Comparison of ENCODE assay signal across 27 cellular contexts in the genomic region with DNA sequence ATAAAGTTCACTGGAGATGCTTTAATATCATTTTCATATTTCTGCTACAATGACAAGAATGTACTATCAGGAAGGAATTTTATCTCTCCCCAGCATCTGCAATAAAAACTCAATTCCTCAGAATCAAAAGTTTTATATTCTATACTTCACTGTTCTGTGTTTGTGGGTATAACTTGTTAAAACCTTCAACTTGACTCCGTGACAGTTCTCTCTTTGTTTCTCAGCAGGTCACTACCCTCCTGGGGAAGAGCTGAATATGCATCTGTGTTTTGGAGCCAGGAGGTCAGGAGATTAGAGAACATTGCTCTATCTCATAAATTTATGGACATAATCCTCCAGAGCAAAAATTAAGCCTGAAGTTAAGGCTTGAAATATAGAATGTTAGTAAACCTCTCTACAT.
"Had no signal": no experiment of that assay in that cellular context is flagged by ENCODE, and none has a peak within 500 bp of the region (broad histone marks: within the 10 kb centered on the region; RNA-seq: fewer than 3 reads in every experiment).

No MANE protein-coding gene starts in this region.

- ATAC-seq: natural killer cell; pancreas; right cardiac atrium; sciatic nerve; stimulated activated naive B cell treated with anti-CD40 and anti-IgM and Interleukin-4, amounts not matched to agents 10 μg/mL and 1 μg/mL and 100 μg/mL, for 72 hours; stimulated activated naive CD8-positive, alpha-beta T cell treated with anti-CD3 and anti-CD28 coated beads, Interleukin-15, Interleukin-2, amounts not matched to agents 100 U/mL and 50 U/mL, for 24 hours had no signal

- DNase-seq: islet precursor cell; left ventricle myocardium inferior; mesendoderm; naive B cell; natural killer cell; nephron progenitor cell; pancreas; posterior cingulate gyrus; retina; right cardiac atrium; stimulated activated CD4-positive, alpha-beta T cell treated with anti-CD3 and anti-CD28 coated beads, Interleukin-12 subunit alpha, Interleukin-12 subunit beta, amount 100 ng/mL, for 4 hours; stimulated activated CD4-positive, alpha-beta T cell treated with anti-CD3 and anti-CD28 coated beads, Interleukin-15, amount 100 ng/mL, for 24 hours; stimulated activated CD4-positive, alpha-beta T cell treated with anti-CD3 and anti-CD28 coated beads, Interleukin-2, amount 100 ng/mL, for 24 hours; stimulated activated CD4-positive, alpha-beta T cell treated with anti-CD3 and anti-CD28 coated beads, Interleukin-4, amount 100 ng/mL, for 1 hour; stimulated activated naive B cell treated with anti-CD40 and anti-IgM and Interleukin-4, amounts not matched to agents 10 μg/mL and 1 μg/mL and 100 μg/mL, for 72 hours; stimulated activated naive CD8-positive, alpha-beta T cell treated with anti-CD3 and anti-CD28 coated beads, Interleukin-15, Interleukin-2, amounts not matched to agents 100 U/mL and 50 U/mL, for 24 hours; stomach; tibial artery; trophoblast cell; uterus had no signal

- H3K36me3 Mint-ChIP-seq: mesothelial cell of epicardium; naive B cell; natural killer cell; stimulated activated naive B cell treated with anti-CD40 and anti-IgM and Interleukin-4, amounts not matched to agents 10 μg/mL and 1 μg/mL and 100 μg/mL, for 72 hours had no signal

- H3K27me3 Mint-ChIP-seq: stimulated activated naive B cell treated with anti-CD40 and anti-IgM and Interleukin-4, amounts not matched to agents 10 μg/mL and 1 μg/mL and 100 μg/mL, for 72 hours had no signal

- H3K4me3 Mint-ChIP-seq: mesothelial cell of epicardium; naive B cell; natural killer cell; nephron progenitor cell; stimulated activated naive B cell treated with anti-CD40 and anti-IgM and Interleukin-4, amounts not matched to agents 10 μg/mL and 1 μg/mL and 100 μg/mL, for 72 hours had no signal

- H3K4me1 Mint-ChIP-seq: naive B cell; natural killer cell; nephron progenitor cell; stimulated activated naive B cell treated with anti-CD40 and anti-IgM and Interleukin-4, amounts not matched to agents 10 μg/mL and 1 μg/mL and 100 μg/mL, for 72 hours had no signal

- H3K27me3 ChIP-seq: pancreas, stomach, suprapubic skin, uterus had no signal

- H3K27ac Mint-ChIP-seq: mesothelial cell of epicardium; naive B cell; natural killer cell; nephron progenitor cell; stimulated activated naive B cell treated with anti-CD40 and anti-IgM and Interleukin-4, amounts not matched to agents 10 μg/mL and 1 μg/mL and 100 μg/mL, for 72 hours had no signal

- H3K36me3 ChIP-seq: left ventricle myocardium inferior, pancreas, prostate gland, stomach, suprapubic skin, thoracic aorta, tibial artery, uterus had no signal

- H3K27ac ChIP-seq: left ventricle myocardium inferior, pancreas, prostate gland, skin epidermis, stomach, suprapubic skin, thoracic aorta, tibial artery, uterus had no signal

- H3K4me3 ChIP-seq: left ventricle myocardium inferior, lung, pancreas, prostate gland, skin epidermis, stomach, suprapubic skin, thoracic aorta, tibial artery, uterus had no signal
